In the genomic region with DNA sequence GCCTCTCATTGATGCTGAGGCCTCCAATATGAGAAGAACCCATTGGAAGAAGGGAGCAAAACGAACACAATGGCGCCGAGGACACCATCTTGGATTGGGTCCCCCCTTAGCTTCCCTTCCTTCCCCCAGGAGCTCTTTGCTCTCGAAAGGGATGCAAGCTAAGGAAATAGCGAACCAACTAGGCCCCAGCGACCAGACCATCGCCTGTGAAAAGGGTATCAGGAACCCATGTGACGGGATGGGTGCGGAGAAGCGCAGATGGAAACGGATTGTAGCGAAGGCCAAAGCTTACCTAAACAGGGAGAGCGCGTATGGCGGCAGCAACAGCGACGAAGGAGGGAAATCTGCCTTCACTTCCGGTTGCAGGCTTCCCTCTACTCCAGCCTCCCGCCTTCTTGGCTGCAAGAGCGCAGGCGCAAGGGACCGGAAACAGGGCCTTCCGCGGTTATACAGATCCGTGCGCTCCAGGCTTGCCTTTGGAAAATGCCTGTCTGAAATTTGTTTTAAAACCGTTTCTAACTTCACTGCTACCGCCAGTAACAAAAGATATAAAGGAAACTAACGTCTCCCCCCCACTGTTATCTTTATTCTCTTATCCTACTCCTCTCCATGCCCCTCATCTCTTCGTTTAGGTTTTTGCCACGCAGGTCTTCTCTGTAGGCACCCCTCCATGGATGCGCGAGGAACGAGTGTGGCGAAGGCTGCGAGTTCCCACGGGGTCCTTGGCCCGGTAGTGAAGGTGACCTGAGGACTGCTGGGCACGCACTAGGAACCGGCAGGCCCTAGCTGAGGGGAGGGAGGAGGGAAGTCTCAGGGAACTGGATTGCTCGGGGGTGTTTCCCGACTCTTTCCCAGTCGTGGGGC, we compare ENCODE assay signal across 8 cellular contexts. TPM values are rescaled to one million over a fixed set of nuclear protein-coding genes. Genes with fewer than 3 reads are reported as not detected.
DNase-seq lines count a peak whose midpoint lies in the region; ATAC-seq and TF ChIP-seq lines count a peak whose summit lies in the region.

Gene DDX39B (minus strand): TSS at position 346 of the 864 bp plus-strand sequence. CDS start 1,471 bp downstream, outside the sequence.

- DNase-seq in GF-D8 (lab: John Stamatoyannopoulos, UW) (peak; percentile 91), HFF-Myc (ENCODE audit: extremely low read depth, low read depth) (peak; percentile 92), NB4 (ENCODE audit: low read depth) (peak; percentile 99), SK-N-SH (peak; percentile 87), non-pigmented ciliary epithelial cell (ENCODE audit: low read depth) (peak; percentile 82), substantia nigra (lab: John Stamatoyannopoulos, UW) (peak; percentile 62 to 97 (median 92))
- DNase-seq in activated naive CD4-positive, alpha-beta T cell treated with anti-CD3 and anti-CD28 coated beads, Interleukin-2, amount 10 ng/mL, durations not matched to agents 7 days and 5 days = peak; percentile 95

- peaks cover 68% of the 10 kb centered on the region for H3K4me1 Mint-ChIP-seq in activated naive CD4-positive, alpha-beta T cell treated with anti-CD3 and anti-CD28 coated beads, Interleukin-2, amount 10 ng/mL, durations not matched to agents 7 days and 5 days

- peaks cover 39% of the 10 kb centered on the region for H3K36me3 Mint-ChIP-seq in activated naive CD4-positive, alpha-beta T cell treated with anti-CD3 and anti-CD28 coated beads, Interleukin-2, amount 10 ng/mL, durations not matched to agents 7 days and 5 days

- TF ChIP-seq POLR2A in NB4 (IDR thresholded peaks at IDR 0.05; ENCODE audit: extremely low read depth, insufficient read length) (peak; percentile 89), gastroesophageal sphincter (IDR thresholded peaks at IDR 0.05) (peak; percentile 62 to 67)

- TF ChIP-seq EP300 in SK-N-SH (IDR thresholded peaks at IDR 0.05; ENCODE audit: borderline replicate concordance in 1 of 2, low read depth in 1 of 2, low read length in 1 of 2) = peak; percentile 29; a peak in 2 of 4 replicates
- no peak for TF ChIP-seq EP300 in gastroesophageal sphincter (IDR thresholded peaks at IDR 0.05)

- H3K27ac ChIP-seq in SK-N-SH (ENCODE audit: low read depth in 2 of 2, low read length in 1 of 2) (peak within 1 kb of the TSS; percentile 95 to 97), gastroesophageal sphincter (peak within 1 kb of the TSS; percentile 83 to 96 (median 94)), substantia nigra (ENCODE audit: low read depth, low read length, poor library complexity, severe bottlenecking) (peak within 1 kb of the TSS; percentile 95)

- no peaks in the 10 kb centered on the region for H3K9me3 Mint-ChIP-seq in activated naive CD4-positive, alpha-beta T cell treated with anti-CD3 and anti-CD28 coated beads, Interleukin-2, amount 10 ng/mL, durations not matched to agents 7 days and 5 days

- TF ChIP-seq CTCF in HFF-Myc (IDR thresholded peaks at IDR 0.05; ENCODE audit: low read depth, low read length, missing control alignments) (no peak), NB4 (IDR thresholded peaks at IDR 0.05; ENCODE audit: low read depth, low read length) (no peak), SK-N-SH (IDR thresholded peaks at IDR 0.05) (no peak), gastroesophageal sphincter (IDR thresholded peaks at IDR 0.05) (no peak)

- peaks cover 41% of the 10 kb centered on the region for H4K20me1 ChIP-seq in SK-N-SH (ENCODE audit: insufficient read depth)

- WGBS in SK-N-SH (ENCODE audit: low lambda C conversion rate) = under 1% methylated on average over 43 of the region's 43 CpGs
- 0% methylated on average over 5 to 30 of the region's 43 CpGs for WGBS in gastroesophageal sphincter (ENCODE audit: low coverage in 1 of 2), 2 donors

- CTCF ChIA-PET in SK-N-SH (lab: Yijun Ruan, JAX) = interaction anchor here (1.2 to 11.9 kb wide), 4 partner anchors 10 to 68 kb away, joined by 4 to 301 read pairs (median 5); partner anchors contain the start of gene NCR3
- CTCF ChIA-PET in activated naive CD4-positive, alpha-beta T cell treated with anti-CD3 and anti-CD28 coated beads, Interleukin-2, amount 10 ng/mL, durations not matched to agents 7 days and 5 days (lab: Charles Lee) = interaction anchor here (1.1 to 5.9 kb wide), 8 partner anchors 9 to 321 kb away, joined by 3 to 31 read pairs (median 4); partner anchors contain the start of gene NCR3

- H3K4me1 ChIP-seq in SK-N-SH (ENCODE audit: control insufficient read depth in 1 of 2, insufficient read depth in 2 of 2, low read depth in 1 of 2, low read length in 1 of 2) (peaks cover 15 to 28% of the 10 kb centered on the region in 2 experiments; a peak in 3 of 4 replicates), gastroesophageal sphincter (peaks cover 9 to 63% (median 30%) of the 10 kb centered on the region in 3 donors)

- no peaks in the 10 kb centered on the region for H3K27me3 ChIP-seq in SK-N-SH (ENCODE audit: insufficient read depth)
- no peaks in the 10 kb centered on the region for H3K27me3 ChIP-seq in gastroesophageal sphincter

- no peaks in the 10 kb centered on the region for H3K9me3 ChIP-seq in SK-N-SH
- no peaks in the 10 kb centered on the region for H3K9me3 ChIP-seq in gastroesophageal sphincter

- H3K9ac ChIP-seq in SK-N-SH = peak within 1 kb of the TSS; percentile 96

- no peaks in the 10 kb centered on the region for H3K27me3 Mint-ChIP-seq in activated naive CD4-positive, alpha-beta T cell treated with anti-CD3 and anti-CD28 coated beads, Interleukin-2, amount 10 ng/mL, durations not matched to agents 7 days and 5 days

- TF ChIP-seq RAD21 in SK-N-SH (IDR thresholded peaks at IDR 0.05; ENCODE audit: low read length) = no peak

- peaks cover 58% of the 10 kb centered on the region for H3K79me2 ChIP-seq in SK-N-SH (ENCODE audit: insufficient read depth)

- POLR2A ChIA-PET in SK-N-SH (lab: Yijun Ruan, JAX) = interaction anchor here (0.6 to 3.4 kb wide), 20 partner anchors 8 to 1430 kb away, joined by 3 to 12 read pairs (median 4); partner anchors contain the start of genes ABCF1, ABHD16A, BAG6 and PRRC2A

- H3K9me2 ChIP-seq in SK-N-SH = no peaks in the 10 kb centered on the region

- 0 out of 2 replicates have a peak within 1 kb of the TSS, but pooled peaks have one; percentile 39 for H2AFZ ChIP-seq in SK-N-SH (ENCODE audit: low read depth)

- peak within 1 kb of the TSS; percentile 90 for H3K4me2 ChIP-seq in SK-N-SH

- ATAC-seq in gastroesophageal sphincter = peak; percentile 95

- H3F3A ChIP-seq in SK-N-SH (replicated peaks; ENCODE audit: insufficient read depth) = peaks cover 7% of the 10 kb centered on the region

- peaks cover 22 to 33% of the 10 kb centered on the region in 2 experiments for H3K36me3 ChIP-seq in SK-N-SH (replicated peaks in 1 of 2; ENCODE audit: control insufficient read depth in 1 of 2, insufficient read depth in 2 of 2, low read length in 1 of 2)
- peaks cover 0 to 36% of the 10 kb centered on the region in 2 donors for H3K36me3 ChIP-seq in gastroesophageal sphincter

- peak within 1 kb of the TSS; percentile 98 for H3K27ac Mint-ChIP-seq in activated naive CD4-positive, alpha-beta T cell treated with anti-CD3 and anti-CD28 coated beads, Interleukin-2, amount 10 ng/mL, durations not matched to agents 7 days and 5 days

- H3K4me3 Mint-ChIP-seq in activated naive CD4-positive, alpha-beta T cell treated with anti-CD3 and anti-CD28 coated beads, Interleukin-2, amount 10 ng/mL, durations not matched to agents 7 days and 5 days = peak within 1 kb of the TSS; percentile 99

- peak within 1 kb of the TSS; percentile 81 for H3K4me3 ChIP-seq in HFF-Myc (replicated peaks; ENCODE audit: low read depth, low read length)
- peak within 1 kb of the TSS; percentile 92 for H3K4me3 ChIP-seq in NB4 (ENCODE audit: low read depth, low read length)
- H3K4me3 ChIP-seq in SK-N-SH (ENCODE audit: low read depth in 2 of 2, low read length in 1 of 2) = peak within 1 kb of the TSS; percentile 74 to 91
- peak within 1 kb of the TSS; percentile 76 to 92 for H3K4me3 ChIP-seq in gastroesophageal sphincter

TF ChIP-seq in SK-N-SH, 30 proteins besides CTCF, POLR2A, EP300 and RAD21 (continues in another document):
- TF ChIP-seq MXI1 (IDR thresholded peaks at IDR 0.05; ENCODE audit: low read depth, low read length) (peak; percentile 78), YY1 (IDR thresholded peaks at IDR 0.05; ENCODE audit: low read depth) (peak; percentile 96), EZH2phosphoT487 (IDR thresholded peaks at IDR 0.05; ENCODE audit: borderline replicate concordance, low read depth) (no peak), RXRA (IDR thresholded peaks at IDR 0.05; ENCODE audit: borderline replicate concordance, low read depth) (no peak), ELF1 (IDR thresholded peaks at IDR 0.05) (peak; percentile 87), REST (IDR thresholded peaks at IDR 0.05; ENCODE audit: low read depth, low read length) (peak; percentile 76)

RNA-seq across cellular contexts. Expression of gene DDX39B, which starts in this region (rescaled TPM):
- 502 and 556 TPM in 2 replicates for polyA plus RNA-seq in SK-N-SH (2012; rRNA removed)
- 262 and 369 TPM in 2 replicates for polyA plus RNA-seq in SK-N-SH (2012; cell fraction: cytosol; rRNA removed)
- 1,458 and 1,636 TPM in 2 replicates for polyA plus RNA-seq in SK-N-SH (2012; cell fraction: nucleus; rRNA removed)
- total RNA-seq in gastroesophageal sphincter = 100 to 1,000 TPM; 125 to 327 (median 217) TPM

Comparison
In these comparisons a context has a peak if more than half of its experiments do, and no peak if none do; other contexts are left out.
1. Peak in every context shown above with its lines: DNase-seq, ATAC-seq, H3K4me3 ChIP-seq and H3K27ac ChIP-seq.